1 cellular context compared by ENCODE assay signal in the genomic region with DNA sequence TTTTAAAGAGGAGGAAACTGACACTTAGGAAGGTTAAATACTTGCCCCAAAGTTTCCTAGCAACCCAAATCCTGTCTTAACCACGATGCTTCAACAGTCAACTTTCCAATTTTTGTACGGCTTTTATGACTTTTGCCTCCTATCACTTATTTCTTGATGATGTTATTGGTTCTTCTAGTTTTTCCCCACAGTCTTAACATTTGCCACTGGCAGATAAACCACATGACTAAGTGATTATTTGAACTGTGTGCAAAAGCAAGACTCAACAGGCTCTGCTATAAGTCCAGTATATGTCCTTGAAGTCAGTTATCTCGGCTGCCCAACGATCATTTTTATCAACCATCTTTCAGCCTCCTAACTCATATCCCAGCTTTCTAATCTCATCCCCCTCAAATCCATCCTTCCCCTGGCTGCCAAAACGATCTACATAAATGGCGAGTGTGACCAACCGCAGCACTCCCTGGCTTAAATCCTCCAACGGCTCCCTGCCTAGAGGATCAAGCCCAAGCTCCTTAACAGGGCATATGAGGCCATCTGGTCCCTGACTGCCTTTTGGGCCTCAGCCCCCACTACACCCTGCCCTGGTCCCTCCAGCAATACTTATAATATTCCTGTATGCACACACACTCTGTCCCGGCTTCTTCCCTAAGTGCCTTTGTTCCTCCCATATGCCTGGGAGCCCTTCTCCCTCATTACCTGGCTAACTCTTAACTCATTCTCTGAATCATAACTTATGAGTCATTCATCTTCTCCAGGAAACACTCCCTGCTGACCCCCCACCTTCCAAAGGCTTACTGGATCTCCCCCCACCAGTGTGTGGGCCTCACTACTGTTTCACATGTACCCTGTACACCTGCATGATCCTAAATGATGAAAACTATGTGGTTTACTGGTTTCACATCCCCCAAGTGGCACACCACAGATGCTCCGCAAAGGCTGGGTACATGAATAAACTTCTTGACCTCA.
TF ChIP-seq lines count a peak whose summit lies in the region.

No MANE protein-coding gene starts in this region.

TF ChIP-seq in GM23338, 12 proteins besides CTCF, POLR2A, EP300 and RAD21 (continued from another document):
- no peak for TF ChIP-seq ZNF114 (CRISPR knock-in tag; IDR thresholded peaks at IDR 0.05)
- no peak for TF ChIP-seq STAT1 (IDR thresholded peaks at IDR 0.05; ENCODE audit: unreplicated experiment)
- TF ChIP-seq, protein P1, sequence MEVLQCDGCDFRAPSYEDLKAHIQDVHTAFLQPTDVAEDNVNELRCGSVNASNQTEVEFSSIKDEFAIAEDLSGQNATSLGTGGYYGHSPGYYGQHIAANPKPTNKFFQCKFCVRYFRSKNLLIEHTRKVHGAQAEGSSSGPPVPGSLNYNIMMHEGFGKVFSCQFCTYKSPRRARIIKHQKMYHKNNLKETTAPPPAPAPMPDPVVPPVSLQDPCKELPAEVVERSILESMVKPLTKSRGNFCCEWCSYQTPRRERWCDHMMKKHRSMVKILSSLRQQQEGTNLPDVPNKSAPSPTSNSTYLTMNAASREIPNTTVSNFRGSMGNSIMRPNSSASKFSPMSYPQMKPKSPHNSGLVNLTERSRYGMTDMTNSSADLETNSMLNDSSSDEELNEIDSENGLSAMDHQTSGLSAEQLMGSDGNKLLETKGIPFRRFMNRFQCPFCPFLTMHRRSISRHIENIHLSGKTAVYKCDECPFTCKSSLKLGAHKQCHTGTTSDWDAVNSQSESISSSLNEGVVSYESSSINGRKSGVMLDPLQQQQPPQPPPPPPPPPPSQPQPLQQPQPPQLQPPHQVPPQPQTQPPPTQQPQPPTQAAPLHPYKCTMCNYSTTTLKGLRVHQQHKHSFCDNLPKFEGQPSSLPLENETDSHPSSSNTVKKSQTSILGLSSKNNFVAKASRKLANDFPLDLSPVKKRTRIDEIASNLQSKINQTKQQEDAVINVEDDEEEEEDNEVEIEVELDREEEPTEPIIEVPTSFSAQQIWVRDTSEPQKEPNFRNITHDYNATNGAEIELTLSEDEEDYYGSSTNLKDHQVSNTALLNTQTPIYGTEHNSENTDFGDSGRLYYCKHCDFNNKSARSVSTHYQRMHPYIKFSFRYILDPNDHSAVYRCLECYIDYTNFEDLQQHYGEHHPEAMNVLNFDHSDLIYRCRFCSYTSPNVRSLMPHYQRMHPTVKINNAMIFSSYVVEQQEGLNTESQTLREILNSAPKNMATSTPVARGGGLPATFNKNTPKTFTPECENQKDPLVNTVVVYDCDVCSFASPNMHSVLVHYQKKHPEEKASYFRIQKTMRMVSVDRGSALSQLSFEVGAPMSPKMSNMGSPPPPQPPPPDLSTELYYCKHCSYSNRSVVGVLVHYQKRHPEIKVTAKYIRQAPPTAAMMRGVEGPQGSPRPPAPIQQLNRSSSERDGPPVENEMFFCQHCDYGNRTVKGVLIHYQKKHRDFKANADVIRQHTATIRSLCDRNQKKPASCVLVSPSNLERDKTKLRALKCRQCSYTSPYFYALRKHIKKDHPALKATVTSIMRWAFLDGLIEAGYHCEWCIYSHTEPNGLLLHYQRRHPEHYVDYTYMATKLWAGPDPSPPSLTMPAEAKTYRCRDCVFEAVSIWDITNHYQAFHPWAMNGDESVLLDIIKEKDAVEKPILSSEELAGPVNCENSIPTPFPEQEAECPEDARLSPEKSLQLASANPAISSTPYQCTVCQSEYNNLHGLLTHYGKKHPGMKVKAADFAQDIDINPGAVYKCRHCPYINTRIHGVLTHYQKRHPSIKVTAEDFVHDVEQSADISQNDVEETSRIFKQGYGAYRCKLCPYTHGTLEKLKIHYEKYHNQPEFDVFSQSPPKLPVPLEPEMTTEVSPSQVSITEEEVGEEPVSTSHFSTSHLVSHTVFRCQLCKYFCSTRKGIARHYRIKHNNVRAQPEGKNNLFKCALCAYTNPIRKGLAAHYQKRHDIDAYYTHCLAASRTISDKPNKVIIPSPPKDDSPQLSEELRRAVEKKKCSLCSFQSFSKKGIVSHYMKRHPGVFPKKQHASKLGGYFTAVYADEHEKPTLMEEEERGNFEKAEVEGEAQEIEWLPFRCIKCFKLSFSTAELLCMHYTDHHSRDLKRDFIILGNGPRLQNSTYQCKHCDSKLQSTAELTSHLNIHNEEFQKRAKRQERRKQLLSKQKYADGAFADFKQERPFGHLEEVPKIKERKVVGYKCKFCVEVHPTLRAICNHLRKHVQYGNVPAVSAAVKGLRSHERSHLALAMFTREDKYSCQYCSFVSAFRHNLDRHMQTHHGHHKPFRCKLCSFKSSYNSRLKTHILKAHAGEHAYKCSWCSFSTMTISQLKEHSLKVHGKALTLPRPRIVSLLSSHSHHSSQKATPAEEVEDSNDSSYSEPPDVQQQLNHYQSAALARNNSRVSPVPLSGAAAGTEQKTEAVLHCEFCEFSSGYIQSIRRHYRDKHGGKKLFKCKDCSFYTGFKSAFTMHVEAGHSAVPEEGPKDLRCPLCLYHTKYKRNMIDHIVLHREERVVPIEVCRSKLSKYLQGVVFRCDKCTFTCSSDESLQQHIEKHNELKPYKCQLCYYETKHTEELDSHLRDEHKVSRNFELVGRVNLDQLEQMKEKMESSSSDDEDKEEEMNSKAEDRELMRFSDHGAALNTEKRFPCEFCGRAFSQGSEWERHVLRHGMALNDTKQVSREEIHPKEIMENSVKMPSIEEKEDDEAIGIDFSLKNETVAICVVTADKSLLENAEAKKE (CRISPR knock-in tag; IDR thresholded peaks at IDR 0.05): no peak
- TF ChIP-seq EZH2phosphoT487 (IDR thresholded peaks at IDR 0.05; ENCODE audit: unreplicated experiment): no peak
- no peak for TF ChIP-seq POLR2AphosphoS5 (IDR thresholded peaks at IDR 0.05; ENCODE audit: low read depth)
- no peak for TF ChIP-seq CREB1 (CRISPR knock-in tag; IDR thresholded peaks at IDR 0.05; ENCODE audit: low read depth)
- TF ChIP-seq EZH2 (IDR thresholded peaks at IDR 0.05; ENCODE audit: low read depth, unreplicated experiment): no peak
